In the genomic region with DNA sequence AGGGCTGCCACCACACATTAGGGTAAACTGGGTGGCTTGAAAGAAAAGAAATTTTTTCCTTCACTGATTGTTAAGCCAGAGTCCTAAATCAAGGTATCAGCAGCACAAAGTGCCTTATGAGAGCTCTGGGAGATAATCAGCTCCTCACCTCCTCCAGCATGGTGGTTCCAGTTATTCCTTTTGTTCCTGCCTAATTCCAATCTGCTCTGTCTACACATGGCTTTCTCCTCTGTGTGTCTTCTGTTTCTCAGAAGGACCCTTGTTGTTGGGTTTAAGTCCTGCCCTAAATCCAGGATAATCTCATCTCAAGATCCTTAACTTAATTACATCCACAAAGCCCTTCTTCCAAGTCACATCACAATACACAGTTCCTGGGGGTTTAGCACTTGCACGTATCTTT, we compare ENCODE assay signal across 26 cellular contexts.
DNase-seq lines count a peak whose midpoint lies in the region; TF ChIP-seq lines count a peak whose summit lies in the region.
"Had no signal": no experiment of that assay in that cellular context is flagged by ENCODE, and none has a peak within 500 bp of the region (broad histone marks: within the 10 kb centered on the region; RNA-seq: fewer than 3 reads in every experiment).

No MANE protein-coding gene starts in this region.

- H3K27me3 ChIP-seq in HUES48 (ENCODE audit: control insufficient read depth, insufficient read depth, low read length): no peaks in the 10 kb centered on the region
- H3K27me3 ChIP-seq in neural progenitor cell: no peaks in the 10 kb centered on the region
- no peaks in the 10 kb centered on the region for H3K27me3 ChIP-seq in adrenal gland
- H3K27me3 ChIP-seq: BLaER1 treated with 17β-estradiol and CSF1 and Interleukin-3, amounts not matched to agents 10 nM and 100 nM; MG63; SJSA1 had no signal

- H3K79me2 ChIP-seq in neural progenitor cell (ENCODE audit: low read depth): no peaks in the 10 kb centered on the region

- H3K4me2 ChIP-seq in neural progenitor cell: no peak overlapping the region
- H3K4me2 ChIP-seq: BLaER1 treated with 17β-estradiol and CSF1 and Interleukin-3, amounts not matched to agents 10 nM and 100 nM had no signal

- H3K9me3 ChIP-seq in HUES48 (ENCODE audit: control insufficient read depth, insufficient read depth, low read length) (no peaks in the 10 kb centered on the region), neural progenitor cell (ENCODE audit: low read depth) (no peaks in the 10 kb centered on the region), adrenal gland (replicated peaks in 1 of 3) (peaks cover 0 to 6% (median 0%) of the 10 kb centered on the region in 3 donors)
- H3K9me3 ChIP-seq: BLaER1 treated with 17β-estradiol and CSF1 and Interleukin-3, amounts not matched to agents 10 nM and 100 nM; Caco-2; MG63; SJSA1 had no signal

- peak overlapping the region; percentile 74 for H3K27ac ChIP-seq in HUES48 (ENCODE audit: low read depth, low read length)
- H3K27ac ChIP-seq in neural progenitor cell: no peak overlapping the region
- no peak overlapping the region for H3K27ac ChIP-seq in adrenal gland
- H3K27ac ChIP-seq: BLaER1 treated with 17β-estradiol and CSF1 and Interleukin-3, amounts not matched to agents 10 nM and 100 nM; HL-60; SJSA1 had no signal

- WGBS in adrenal gland, 4 donors: 21 to 44% (median 34%) methylated on average over 1 of the region's 1 CpG

- H3F3A ChIP-seq in neural progenitor cell (ENCODE audit: low read depth): peaks cover 19% of the 10 kb centered on the region

- H3K36me3 Mint-ChIP-seq in neural progenitor cell: peaks cover 4% of the 10 kb centered on the region
- H3K36me3 Mint-ChIP-seq: CD4-positive, alpha-beta memory T cell had no signal

- H3K4me1 ChIP-seq in HUES48 (ENCODE audit: control insufficient read depth, insufficient read depth, low read length) (peaks cover 26% of the 10 kb centered on the region), neural progenitor cell (peaks cover 8% of the 10 kb centered on the region), adrenal gland (replicated peaks in 1 of 2) (no peaks in the 10 kb centered on the region)
- H3K4me1 ChIP-seq: BLaER1 treated with 17β-estradiol and CSF1 and Interleukin-3, amounts not matched to agents 10 nM and 100 nM; Caco-2; SJSA1 had no signal

- H4K20me1 ChIP-seq in neural progenitor cell (ENCODE audit: low read depth): no peaks in the 10 kb centered on the region
- H4K20me1 ChIP-seq: BLaER1 treated with 17β-estradiol and CSF1 and Interleukin-3, amounts not matched to agents 10 nM and 100 nM had no signal

- H3K27me3 Mint-ChIP-seq in neural progenitor cell (ENCODE audit: insufficient read depth, low read depth): peaks cover 2% of the 10 kb centered on the region
- H3K27me3 Mint-ChIP-seq: CD4-positive, alpha-beta memory T cell had no signal

- no peak overlapping the region for H2AFZ ChIP-seq in neural progenitor cell (replicated peaks)

- H3K9ac ChIP-seq in HUES48 (ENCODE audit: low read depth, low read length) (no peak overlapping the region), neural progenitor cell (no peak overlapping the region)
- H3K9ac ChIP-seq: BLaER1 treated with 17β-estradiol and CSF1 and Interleukin-3, amounts not matched to agents 10 nM and 100 nM had no signal

- peak; percentile 45 for DNase-seq in D341Med (ENCODE audit: low spot score)
- DNase-seq in NCI-H82 treated with DMSO at 0.1 percent for 48 hours (lab: John Stamatoyannopoulos, UW; ENCODE audit: unreplicated experiment): peak; percentile 95
- DNase-seq in neural progenitor cell (ENCODE audit: low spot score): peak; percentile 64
- DNase-seq in GM13977 (ENCODE audit: low spot score): no peak
- no peak for DNase-seq in ACHN
- no peak for DNase-seq in adrenal gland
- DNase-seq: AML-193; Caco-2; CD4-positive, alpha-beta memory T cell; DMS79 treated with DMSO at 0.1 percent for 48 hours; GF-D8; IMR-90; KG1; MG63; NCI-H1417 treated with DMSO at 0.1 percent for 48 hours; NCI-H187; NCI-H2081 treated with DMSO at 0.1 percent for 48 hours; NCI-H526; Right ventricle myocardium superior; RPMI8226; T-helper 1 cell had no signal

- in situ Hi-C loops in GM13977 (cut with MboI; ENCODE audit: low pct_unique_long_range_greater_than_20kb, low sequenced_read_pairs, unreplicated experiment): no loop called here
- in situ Hi-C loops in ACHN (cut with HindIII; ENCODE audit: low pct_ligation_motif_present, low pct_unique_long_range_greater_than_20kb, low sequenced_read_pairs): no loop called here

- peaks cover 6% of the 10 kb centered on the region for H3K9me3 Mint-ChIP-seq in neural progenitor cell

- no peak for TF ChIP-seq POLR2A in adrenal gland (IDR thresholded peaks at IDR 0.05)

- H3K36me3 ChIP-seq in HUES48 (ENCODE audit: control insufficient read depth, insufficient read depth, low read length) (no peaks in the 10 kb centered on the region), neural progenitor cell (no peaks in the 10 kb centered on the region), adrenal gland (replicated peaks in 1 of 2) (no peaks in the 10 kb centered on the region)
- H3K36me3 ChIP-seq: BLaER1 treated with 17β-estradiol and CSF1 and Interleukin-3, amounts not matched to agents 10 nM and 100 nM; MG63; SJSA1 had no signal

- H3K4me1 Mint-ChIP-seq in neural progenitor cell: peaks cover 3% of the 10 kb centered on the region
- H3K4me1 Mint-ChIP-seq: CD4-positive, alpha-beta memory T cell had no signal

- H3K27ac Mint-ChIP-seq in neural progenitor cell: peak overlapping the region; percentile 76
- H3K27ac Mint-ChIP-seq: CD4-positive, alpha-beta memory T cell; T-helper 2 cell treated with Interferon-gamma antibody and Interleukin-4, amounts not matched to agents 5 μg/mL and 100 μg/mL, for 36 hours had no signal

- H3K4me3 Mint-ChIP-seq in neural progenitor cell: no peak overlapping the region
- H3K4me3 Mint-ChIP-seq: CD4-positive, alpha-beta memory T cell; T-helper 2 cell treated with Interferon-gamma antibody and Interleukin-4, amounts not matched to agents 5 μg/mL and 100 μg/mL, for 36 hours had no signal

- TF ChIP-seq CTCF in neural progenitor cell (IDR thresholded peaks at IDR 0.05) (no peak), GM13977 (IDR thresholded peaks at IDR 0.05; ENCODE audit: extremely low read depth, insufficient read depth, missing control alignments) (no peak), adrenal gland (IDR thresholded peaks at IDR 0.05) (no peak)

- intact Hi-C loops in adrenal gland (cut with DNase I): no loop called here

- no peak overlapping the region for H3K4me3 ChIP-seq in HUES48 (ENCODE audit: low read depth, low read length)
- H3K4me3 ChIP-seq in neural progenitor cell: no peak overlapping the region
- H3K4me3 ChIP-seq in adrenal gland: no peak overlapping the region
- H3K4me3 ChIP-seq: BLaER1 treated with 17β-estradiol and CSF1 and Interleukin-3, amounts not matched to agents 10 nM and 100 nM; MG63; SJSA1 had no signal

Comparison
In these comparisons a context has a peak if more than half of its experiments do, and no peak if none do; other contexts are left out.
1. DNase-seq: peak in D341Med (single experiment), NCI-H82 treated with DMSO at 0.1 percent for 48 hours (single experiment) and neural progenitor cell (single experiment); none in GM13977 (single experiment), ACHN (single experiment) and adrenal gland (0 of 7).